8 cellular contexts compared by ENCODE assay signal in the genomic region with DNA sequence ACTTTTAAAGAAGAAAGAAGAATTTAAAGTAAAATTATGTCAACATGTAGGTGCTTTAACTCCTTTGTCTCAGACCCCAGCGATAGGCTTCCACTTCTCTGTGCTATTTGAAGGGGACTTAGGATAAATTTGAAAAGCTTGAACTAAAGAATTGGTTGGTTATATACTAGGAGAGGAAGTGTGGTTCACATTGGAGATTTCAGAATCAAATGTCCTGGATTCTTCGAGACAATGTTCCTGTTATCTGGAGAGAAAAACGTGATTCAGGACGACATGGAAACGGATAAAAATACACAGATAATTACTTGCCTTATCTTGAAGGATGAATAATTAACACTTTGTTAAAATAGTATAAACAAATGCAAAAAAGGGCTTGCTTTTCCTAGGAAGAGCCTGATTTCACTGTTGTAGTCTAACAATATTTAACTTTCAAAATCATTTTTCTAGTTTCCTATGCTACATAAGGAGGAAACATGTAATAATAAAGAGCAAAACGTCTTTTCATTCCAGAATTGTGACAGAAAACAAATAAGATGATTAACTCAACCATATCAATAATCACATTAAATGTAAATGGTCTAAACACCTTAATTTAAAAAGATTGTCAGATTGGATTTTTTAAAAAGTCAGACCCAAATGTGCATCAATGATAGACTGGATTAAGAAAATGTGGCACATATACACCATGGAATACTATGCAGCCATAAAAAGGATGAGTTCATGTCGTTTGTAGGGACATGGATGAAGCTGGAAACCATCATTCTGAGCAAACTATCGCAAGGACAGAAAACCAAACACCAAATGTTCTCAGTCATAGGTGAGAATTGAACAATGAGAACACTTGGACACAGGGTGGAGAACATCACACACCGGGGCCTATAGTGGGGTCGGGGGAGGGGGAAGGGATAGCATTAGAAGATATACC. TPM values are rescaled to one million over a fixed set of nuclear protein-coding genes. Genes with fewer than 3 reads are reported as not detected.
DNase-seq lines count a peak whose midpoint lies in the region; ATAC-seq and TF ChIP-seq lines count a peak whose summit lies in the region.

No MANE protein-coding gene starts in this region.

- H3K4me3 Mint-ChIP-seq in chondrocyte (ENCODE audit: unreplicated experiment): peak overlapping the region; percentile 100

- H3K23ac ChIP-seq in IMR-90 (ENCODE audit: low read depth, low read length): peak overlapping the region; percentile 74; the same call in 1 of the 2 replicates

- H3K4me2 ChIP-seq in IMR-90 (ENCODE audit: low read depth, low read length): peak overlapping the region; percentile 88

- H3K9ac ChIP-seq in IMR-90 (ENCODE audit: low read depth, low read length) (peak overlapping the region; percentile 77), mucosa of stomach (ENCODE audit: low read length) (peak overlapping the region; percentile 86)

- POLR2A ChIA-PET in IMR-90 (lab: Charles Lee; ENCODE audit: unreplicated experiment): interaction anchor here (0.5 kb wide), 1 partner anchor 300 kb away, joined by 3 read pairs; no protein-coding TSS in a partner anchor

- H3K4me1 ChIP-seq in IMR-90 (ENCODE audit: control insufficient read depth, insufficient read depth, low read length): no peaks in the 10 kb centered on the region
- H3K4me1 ChIP-seq in mucosa of stomach (ENCODE audit: control insufficient read depth, insufficient read depth, low read length): no peaks in the 10 kb centered on the region

- H2AFZ ChIP-seq in IMR-90 (replicated peaks; ENCODE audit: low read length, poor library complexity): peak overlapping the region; percentile 100

- peaks cover 7% of the 10 kb centered on the region for H3K36me3 Mint-ChIP-seq in chondrocyte (ENCODE audit: low read depth)

- no peaks in the 10 kb centered on the region; the same call in 1 of the 2 replicates for H3K9me1 ChIP-seq in IMR-90 (ENCODE audit: insufficient read depth, low read length)

- H2BK15ac ChIP-seq in IMR-90 (ENCODE audit: low read depth, low read length): 0 out of 3 replicates have a peak overlapping the region, but pooled peaks have one; percentile 78

- dilution Hi-C loops in IMR-90 (cut with HindIII; ENCODE audit: low sequenced_read_pairs, unreplicated experiment): no loop called here

- no peaks in the 10 kb centered on the region for H3K27me3 ChIP-seq in IMR-90 (ENCODE audit: control insufficient read depth, insufficient read depth, low read length)
- H3K27me3 ChIP-seq in mucosa of stomach (ENCODE audit: control insufficient read depth, insufficient read depth, low read length): peaks cover 5% of the 10 kb centered on the region

- no peak for TF ChIP-seq RAD21 in IMR-90 (IDR thresholded peaks at IDR 0.05; ENCODE audit: low read length)

- H2BK5ac ChIP-seq in IMR-90 (ENCODE audit: low read depth, low read length, poor library complexity, severe bottlenecking): peak overlapping the region; percentile 48

- H3K27ac Mint-ChIP-seq in chondrocyte (ENCODE audit: unreplicated experiment): peak overlapping the region; percentile 100

- H4K8ac ChIP-seq in IMR-90 (ENCODE audit: low read depth in 2 of 2, low read length in 2 of 2): peak overlapping the region; percentile 70 to 93

- H3K56ac ChIP-seq in IMR-90 (ENCODE audit: extremely low read depth, insufficient read depth, low read length): peak overlapping the region; percentile 73; the same call in 1 of the 2 replicates

- no peak overlapping the region for H2AK9ac ChIP-seq in IMR-90 (replicated peaks; ENCODE audit: low read depth, low read length, poor library complexity)

- H3K9me3 ChIP-seq in IMR-90 (ENCODE audit: control insufficient read depth, insufficient read depth, low read length) (no peaks in the 10 kb centered on the region), mucosa of stomach (ENCODE audit: control insufficient read depth, low read length) (no peaks in the 10 kb centered on the region)

- in situ Hi-C loops in IMR-90 (cut with MboI; ENCODE audit: low sequenced_read_pairs): no loop called here

- H3K4me3 ChIP-seq in AG09309 (ENCODE audit: control insufficient read depth, low read depth, low read length) (peak overlapping the region; percentile 99), IMR-90 (ENCODE audit: insufficient read depth, low read depth, low read length) (peak overlapping the region; percentile 91), mucosa of stomach (ENCODE audit: low read length) (peak overlapping the region; percentile 71)

- no TSS peak for BruUV-seq in IMR-90 (replicated peaks; lab: Mats Ljungman, UMichigan)

- peaks cover 12% of the 10 kb centered on the region for H3K27me3 Mint-ChIP-seq in chondrocyte (ENCODE audit: low read depth)

- no CpG with 5 or more reads among the region's 10 CpGs for WGBS in IMR-90 (ENCODE audit: extremely low coverage in 2 of 2, insufficient read length in 1 of 2), 2 experiments

- H3K18ac ChIP-seq in IMR-90 (ENCODE audit: low read depth, low read length): no peak overlapping the region; the same call in 1 of the 2 replicates

- no peak overlapping the region for H2BK20ac ChIP-seq in IMR-90 (ENCODE audit: low read depth, low read length)

- intact Hi-C loops in IMR-90 (cut with micrococcal nuclease): loop anchor here (2.0 kb wide), 2 partner anchors 35 to 249 kb away; a partner anchor contains a TSS

- ATAC-seq in IMR-90 (ENCODE audit: low read depth) (peak; percentile 9; the same call in 1 of the 2 replicates), HG03378 (IDR thresholded peaks at IDR 0.05; ENCODE audit: unreplicated experiment) (no peak), HG02678 (IDR thresholded peaks at IDR 0.05; ENCODE audit: unreplicated experiment) (no peak)

- H3K14ac ChIP-seq in IMR-90 (replicated peaks; ENCODE audit: low read depth, low read length): peak overlapping the region; percentile 94

- H2AK5ac ChIP-seq in IMR-90 (ENCODE audit: low read depth, low read length): no peak overlapping the region

- TF ChIP-seq POLR2A in IMR-90 (IDR thresholded peaks at IDR 0.05; ENCODE audit: low read depth, low read length): no peak

- H3K4ac ChIP-seq in IMR-90 (ENCODE audit: low read depth, low read length): no peak overlapping the region; the same call in 1 of the 2 replicates

- H3K4me1 Mint-ChIP-seq in chondrocyte (ENCODE audit: low read depth): peaks cover 24% of the 10 kb centered on the region

- no peak for DNase-seq in AG09309 (ENCODE audit: low read depth)
- DNase-seq in IMR-90: no peak
- DNase-seq in chondrocyte (ENCODE audit: low spot score): no peak
- no peak for DNase-seq in activated CD8-positive, alpha-beta memory T cell treated with anti-CD3 and anti-CD28 coated beads, Interleukin-2, amount 50 U/mL, for 48 hours
- no peak for DNase-seq in NCI-H146 (lab: John Stamatoyannopoulos, UW)

- TF ChIP-seq CTCF in AG09309 (IDR thresholded peaks at IDR 0.05; ENCODE audit: control insufficient read depth, insufficient read depth, low read depth, low read length, missing control alignments): no peak
- TF ChIP-seq CTCF in IMR-90 (conservative IDR thresholded peaks at IDR 0.05; ENCODE audit: low read depth, low read length): no peak
- TF ChIP-seq CTCF in chondrocyte (IDR thresholded peaks at IDR 0.05): no peak

- H3K36me3 ChIP-seq in IMR-90 (ENCODE audit: control insufficient read depth, insufficient read depth, low read length): no peaks in the 10 kb centered on the region
- no peaks in the 10 kb centered on the region for H3K36me3 ChIP-seq in mucosa of stomach (ENCODE audit: control insufficient read depth, insufficient read depth, low read length)

- peaks cover 15 to 20% of the 10 kb centered on the region in 2 experiments for H3K79me1 ChIP-seq in IMR-90 (ENCODE audit: low read depth in 1 of 2, low read length in 2 of 2)

- H3K27ac ChIP-seq in IMR-90 (ENCODE audit: insufficient read depth, low read length): peak overlapping the region; percentile 52

- H4K5ac ChIP-seq in IMR-90 (ENCODE audit: low read depth, low read length): peak overlapping the region; percentile 83

- peaks cover 16% of the 10 kb centered on the region for H3K9me3 Mint-ChIP-seq in chondrocyte (ENCODE audit: low read depth)

- H4K91ac ChIP-seq in IMR-90 (ENCODE audit: insufficient read depth, low read depth, low read length): 0 out of 2 replicates have a peak overlapping the region, but pooled peaks have one; percentile 75

- H4K20me1 ChIP-seq in IMR-90 (ENCODE audit: insufficient read depth, low read length): no peaks in the 10 kb centered on the region

- 0 out of 2 replicates have a peak overlapping the region, but pooled peaks have one; percentile 77 for H2BK120ac ChIP-seq in IMR-90 (ENCODE audit: low read depth, low read length)

- CTCF ChIA-PET in IMR-90 (lab: Yijun Ruan, JAX): no interaction called here

TF ChIP-seq in IMR-90, 13 proteins besides CTCF, POLR2A, EP300 and RAD21 (continues in another document):
- TF ChIP-seq MXI1 (IDR thresholded peaks at IDR 0.05; ENCODE audit: borderline replicate concordance, low read depth, low read length) (no peak), CEBPB (IDR thresholded peaks at IDR 0.05; ENCODE audit: low read depth, low read length) (no peak), RFX5 (IDR thresholded peaks at IDR 0.05; ENCODE audit: low read depth, low read length) (no peak), MAFK (IDR thresholded peaks at IDR 0.05; ENCODE audit: low read depth, low read length) (no peak), RCOR1 (IDR thresholded peaks at IDR 0.05; ENCODE audit: insufficient replicate concordance, low read length) (no peak), MAZ (IDR thresholded peaks at IDR 0.05; ENCODE audit: borderline replicate concordance, low read depth, low read length) (no peak), SMC3 (IDR thresholded peaks at IDR 0.05; ENCODE audit: low read depth, low read length) (no peak), FOS (IDR thresholded peaks at IDR 0.05; ENCODE audit: low read depth, low read length) (no peak), NFE2L2 (IDR thresholded peaks at IDR 0.05; ENCODE audit: low read depth, low read length) (no peak)
- TF ChIP-seq, protein P1, sequence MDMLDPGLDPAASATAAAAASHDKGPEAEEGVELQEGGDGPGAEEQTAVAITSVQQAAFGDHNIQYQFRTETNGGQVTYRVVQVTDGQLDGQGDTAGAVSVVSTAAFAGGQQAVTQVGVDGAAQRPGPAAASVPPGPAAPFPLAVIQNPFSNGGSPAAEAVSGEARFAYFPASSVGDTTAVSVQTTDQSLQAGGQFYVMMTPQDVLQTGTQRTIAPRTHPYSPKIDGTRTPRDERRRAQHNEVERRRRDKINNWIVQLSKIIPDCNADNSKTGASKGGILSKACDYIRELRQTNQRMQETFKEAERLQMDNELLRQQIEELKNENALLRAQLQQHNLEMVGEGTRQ (IDR thresholded peaks at IDR 0.05; ENCODE audit: low read depth, low read length): no peak

RNA-seq across cellular contexts. Expression of a gene that starts 0.7 kb away (rescaled TPM):
- total RNA-seq in IMR-90 (2012; rRNA removed): 17.0 and 25.3 TPM in 2 replicates
- polyA plus RNA-seq in IMR-90 (2012; rRNA removed): 5.9 and 6.2 TPM in 2 replicates
- 0.66 and 1.3 TPM in 2 replicates for polyA plus RNA-seq in IMR-90 (2012; cell fraction: cytosol; rRNA removed)
- polyA plus RNA-seq in IMR-90 (2012; cell fraction: nucleus; rRNA removed; ENCODE audit: low replicate concordance): 0.75 and 9.5 TPM in 2 replicates
- 6.0 to 11.0 TPM (median 10.9 TPM) in 3 replicates for total RNA-seq in chondrocyte

RNA-seq across cellular contexts. Expression of a gene that starts 35.4 kb away (rescaled TPM):
- total RNA-seq in IMR-90 (2012; rRNA removed) (14.7 and 19.9 TPM in 2 replicates), chondrocyte (9.5 to 16.0 TPM (median 10.1 TPM) in 3 replicates)
- 3.7 and 4.6 TPM in 2 replicates for polyA plus RNA-seq in IMR-90 (2012; rRNA removed)
- 0.31 and 0.63 TPM in 2 replicates for polyA plus RNA-seq in IMR-90 (2012; cell fraction: cytosol; rRNA removed)
- 1.0 and 8.5 TPM in 2 replicates for polyA plus RNA-seq in IMR-90 (2012; cell fraction: nucleus; rRNA removed; ENCODE audit: low replicate concordance)
